ENCODE assay signal across 20 cellular contexts in genomic region chr19:40922185-40923160, GRCh38. TPM values are rescaled to one million over a fixed set of nuclear protein-coding genes. Genes with fewer than 3 reads are reported as not detected.
"Had no signal": no experiment of that assay in that cellular context is flagged by ENCODE, and none has a peak within 500 bp of the region (broad histone marks: within the 10 kb centered on the region; RNA-seq: fewer than 3 reads in every experiment).

No MANE protein-coding gene starts in this region.

RNA-seq across cellular contexts. Expression of gene CYP2A7, which starts 40.4 kb away (rescaled TPM):
- total RNA-seq: activated CD4-positive, alpha-beta memory T cell treated with anti-CD3 and anti-CD28 coated beads for 36 hours; activated CD4-positive, alpha-beta T cell treated with anti-CD3 and anti-CD28 coated beads, Interleukin-2, amount 10 ng/mL, durations not matched to agents 24 days and 14 days; activated CD8-positive, alpha-beta memory T cell treated with anti-CD3 and anti-CD28 coated beads for 36 hours; activated naive CD4-positive, alpha-beta T cell treated with anti-CD3 and anti-CD28 coated beads for 36 hours; activated naive CD8-positive, alpha-beta T cell treated with anti-CD3 and anti-CD28 coated beads for 36 hours; activated T-helper 1 cell treated with anti-CD3 and anti-CD28 coated beads, Interleukin-12 subunit alpha, Interleukin-12 subunit beta, Interleukin-2, Interleukin-4 antibody, amounts not matched to agents 30 ng/mL and 10 ng/mL and 1 ng/mL, durations not matched to agents 14 hours and 24 hours and 36 hours; adrenal gland; ascending aorta; cardiac septum; cerebellum; endothelial cell of umbilical vein; fibroblast of lung; glomerular endothelial cell; heart right ventricle; left lung; lung microvascular endothelial cell; natural killer cell; omental fat pad; thyroid gland; urinary bladder had no signal
- polyA plus RNA-seq: adrenal gland, endothelial cell of umbilical vein, fibroblast of lung, heart right ventricle had no signal
